ENCODE assay signal across 8 cellular contexts in genomic region chr10:128011059-128011979, GRCh38.
A peak's percentile ranks its signal among the peaks of the same experiment; 100 is the strongest.
DNase-seq lines count a peak whose midpoint lies in the region; ATAC-seq and TF ChIP-seq lines count a peak whose summit lies in the region.

No MANE protein-coding gene starts in this region.

- peaks cover 3% of the 10 kb centered on the region for H3K27me3 Mint-ChIP-seq in activated T-helper 17 cell treated with anti-CD3 and anti-CD28 coated beads, Interleukin-2, amount 50 U/mL, for 72 hours

- peak overlapping the region; percentile 75 for H3K4me2 ChIP-seq in osteoblast (ENCODE audit: insufficient read depth, low read length)

- no peak for TF ChIP-seq POLR2A in tibial nerve (IDR thresholded peaks at IDR 0.05)

- peak; percentile 66 for ATAC-seq in HG03575 (IDR thresholded peaks at IDR 0.05; ENCODE audit: extremely low read depth, insufficient number of reproducible peaks, low FRiP score, unreplicated experiment)
- ATAC-seq in activated T-helper 17 cell treated with anti-CD3 and anti-CD28 coated beads, Interleukin-2, amount 50 U/mL, for 72 hours (replicated peaks), result peak; percentile 78

- peak in 1 of 2 donors; percentile 56 for TF ChIP-seq EP300 in tibial nerve (IDR thresholded peaks at IDR 0.05)

- peaks cover 5% of the 10 kb centered on the region for H3K4me1 Mint-ChIP-seq in activated T-helper 17 cell treated with anti-CD3 and anti-CD28 coated beads, Interleukin-2, amount 50 U/mL, for 72 hours

- no peaks in the 10 kb centered on the region for H3K27me3 ChIP-seq in osteoblast (ENCODE audit: insufficient read depth, low read length)
- H3K27me3 ChIP-seq in tibial nerve, result no peaks in the 10 kb centered on the region

- peak; percentile 83 for TF ChIP-seq CTCF in GM20000 (IDR thresholded peaks at IDR 0.05; ENCODE audit: extremely low read depth, missing control alignments)
- TF ChIP-seq CTCF in osteoblast (IDR thresholded peaks at IDR 0.05; ENCODE audit: extremely low read depth, low read depth, low read length), result peak; percentile 98
- TF ChIP-seq CTCF in tibial nerve (IDR thresholded peaks at IDR 0.05), result peak; percentile 96 to 98 (median 98)

- H3K4me1 ChIP-seq in osteoblast (ENCODE audit: insufficient read depth, low read length) (peaks cover 5% of the 10 kb centered on the region), tibial nerve (peaks cover 0 to 52% (median 10%) of the 10 kb centered on the region in 4 donors)

- no peaks in the 10 kb centered on the region for H3K9me3 Mint-ChIP-seq in activated T-helper 17 cell treated with anti-CD3 and anti-CD28 coated beads, Interleukin-2, amount 50 U/mL, for 72 hours

- H3K9me3 ChIP-seq in osteoblast (ENCODE audit: low read depth, low read length) (no peaks in the 10 kb centered on the region), tibial nerve (no peaks in the 10 kb centered on the region)

- H4K20me1 ChIP-seq in osteoblast (ENCODE audit: insufficient read depth, low read length), result peaks cover 6% of the 10 kb centered on the region

- peak overlapping the region; percentile 57 for H3K4me3 Mint-ChIP-seq in activated T-helper 17 cell treated with anti-CD3 and anti-CD28 coated beads, Interleukin-2, amount 50 U/mL, for 72 hours

- H2AFZ ChIP-seq in osteoblast (ENCODE audit: low read length), result no peak overlapping the region

- 14 to 16% methylated on average over 27 of the region's 27 CpGs for WGBS in tibial nerve, 2 donors

- H3K27ac Mint-ChIP-seq in activated T-helper 17 cell treated with anti-CD3 and anti-CD28 coated beads, Interleukin-2, amount 50 U/mL, for 72 hours, result peak overlapping the region; percentile 77

- H3K4me3 ChIP-seq in osteoblast (ENCODE audit: insufficient read depth, low read length) (peak overlapping the region; percentile 33), tibial nerve (no peak overlapping the region)

- DNase-seq in DMS 273 treated with DMSO at 0.1 percent for 48 hours (lab: John Stamatoyannopoulos, UW) (peak; percentile 3), GM20000 (ENCODE audit: low spot score) (peak; percentile 88), RPMI7951 (ENCODE audit: low read depth) (peak; percentile 58), foreskin melanocyte (peak; percentile 36), osteoblast (ENCODE audit: insufficient read length, low spot score, missing footprints) (peak; percentile 96), tibial nerve (ENCODE audit: low spot score in 2 of 2) (peak; percentile 70 to 90)

- H3K36me3 Mint-ChIP-seq in activated T-helper 17 cell treated with anti-CD3 and anti-CD28 coated beads, Interleukin-2, amount 50 U/mL, for 72 hours (ENCODE audit: low read depth), result no peaks in the 10 kb centered on the region

- H3K36me3 ChIP-seq in osteoblast (ENCODE audit: insufficient read depth, low read length), result no peaks in the 10 kb centered on the region
- H3K36me3 ChIP-seq in tibial nerve, result no peaks in the 10 kb centered on the region

- H3K79me2 ChIP-seq in osteoblast (ENCODE audit: insufficient read depth, low read length), result no peaks in the 10 kb centered on the region

- H3K27ac ChIP-seq in osteoblast (ENCODE audit: low read depth, low read length) (no peak overlapping the region), tibial nerve (peak overlapping the region in 1 of 4 donors; percentile 1)

Comparison
In these comparisons a context has a peak if more than half of its experiments do, and no peak if none do; other contexts are left out.
1. DNase-seq: peak in every context shown above with its lines; median percentile 96 in osteoblast; 88 in GM20000; 80 in tibial nerve; 58 in RPMI7951; 36 in foreskin melanocyte; 3 in DMS 273 treated with DMSO at 0.1 percent for 48 hours.